In genomic region chr6:5153186-5153585, GRCh38 we compare ENCODE assay signal across 16 cellular contexts.
DNase-seq lines count a peak whose midpoint lies in the region; TF ChIP-seq lines count a peak whose summit lies in the region.
"Had no signal": no experiment of that assay in that cellular context is flagged by ENCODE, and none has a peak within 500 bp of the region (broad histone marks: within the 10 kb centered on the region; RNA-seq: fewer than 3 reads in every experiment).

No MANE protein-coding gene starts in this region.

- peak overlapping the region; percentile 76; the same call in 1 of the 2 replicates for H3K9ac ChIP-seq in GM23248
- H3K9ac ChIP-seq: BLaER1 treated with 17β-estradiol and CSF1 and Interleukin-3, amounts not matched to agents 10 nM and 100 nM had no signal

- no peaks in the 10 kb centered on the region for H3K9me3 ChIP-seq in GM23248 (ENCODE audit: low read depth)
- no peaks in the 10 kb centered on the region for H3K9me3 ChIP-seq in osteoblast (ENCODE audit: low read depth, low read length)
- H3K9me3 ChIP-seq: BLaER1 treated with 17β-estradiol and CSF1 and Interleukin-3, amounts not matched to agents 10 nM and 100 nM; Caco-2 had no signal

- peak overlapping the region; percentile 93 for H3K27ac ChIP-seq in GM23248
- peak overlapping the region; percentile 67; the same call in 1 of the 2 replicates for H3K27ac ChIP-seq in VCaP
- H3K27ac ChIP-seq in osteoblast (ENCODE audit: low read depth, low read length): peak overlapping the region; percentile 93
- H3K27ac ChIP-seq: BLaER1 treated with 17β-estradiol and CSF1 and Interleukin-3, amounts not matched to agents 10 nM and 100 nM; C4-2B had no signal

- H3K79me2 ChIP-seq in GM23248 (ENCODE audit: insufficient read depth): 0 out of 2 replicates have a peak, but pooled peaks cover 4% of the 10 kb centered on the region
- H3K79me2 ChIP-seq in osteoblast (ENCODE audit: insufficient read depth, low read length): no peaks in the 10 kb centered on the region

- no peak for TF ChIP-seq CTCF in VCaP (conservative IDR thresholded peaks at IDR 0.05)
- no peak for TF ChIP-seq CTCF in osteoblast (IDR thresholded peaks at IDR 0.05; ENCODE audit: extremely low read depth, low read depth, low read length)

- H2AFZ ChIP-seq in GM23248 (no peak overlapping the region), osteoblast (ENCODE audit: low read length) (no peak overlapping the region)

- no peaks in the 10 kb centered on the region for H3K27me3 ChIP-seq in GM23248 (replicated peaks; ENCODE audit: insufficient read depth)
- no peaks in the 10 kb centered on the region for H3K27me3 ChIP-seq in osteoblast (ENCODE audit: insufficient read depth, low read length)
- H3K27me3 ChIP-seq: BLaER1 treated with 17β-estradiol and CSF1 and Interleukin-3, amounts not matched to agents 10 nM and 100 nM had no signal

- WGBS in GM23248 (ENCODE audit: low coverage in 1 of 2, low lambda C conversion rate in 2 of 2, missing lambda C conversion rate in 2 of 2), 2 experiments: 98 to 99% methylated on average over 5 of the region's 5 CpGs

- no peak for DNase-seq in GM23248
- DNase-seq in osteoblast (ENCODE audit: insufficient read length, low spot score, missing footprints): no peak
- no peak for DNase-seq in NCI-H1694 treated with DMSO at 0.1 percent for 48 hours (lab: John Stamatoyannopoulos, UW)
- DNase-seq in ACHN: no peak
- DNase-seq: 8988T; AML-193; Caco-2; Calu3; CD4-positive, alpha-beta T cell; CD8-positive, alpha-beta T cell; DMS79 treated with DMSO at 0.1 percent for 48 hours; GF-D8 had no signal

- no peak overlapping the region for H3K4me2 ChIP-seq in GM23248 (ENCODE audit: unreplicated experiment)
- H3K4me2 ChIP-seq in osteoblast (ENCODE audit: insufficient read depth, low read length): no peak overlapping the region

- in situ Hi-C loops in GM23248 (cut with MboI): no loop called here
- in situ Hi-C loops in ACHN (cut with HindIII; ENCODE audit: low pct_ligation_motif_present, low pct_unique_long_range_greater_than_20kb, low sequenced_read_pairs): no loop called here

- H4K20me1 ChIP-seq in GM23248 (ENCODE audit: insufficient read depth) (no peaks in the 10 kb centered on the region), osteoblast (ENCODE audit: insufficient read depth, low read length) (no peaks in the 10 kb centered on the region)

- H3K36me3 ChIP-seq in GM23248 (ENCODE audit: low read depth) (no peaks in the 10 kb centered on the region), osteoblast (ENCODE audit: insufficient read depth, low read length) (no peaks in the 10 kb centered on the region)
- H3K36me3 ChIP-seq: BLaER1 treated with 17β-estradiol and CSF1 and Interleukin-3, amounts not matched to agents 10 nM and 100 nM had no signal

- H3K4me1 ChIP-seq in GM23248 (ENCODE audit: insufficient read depth) (peaks cover 22% of the 10 kb centered on the region), osteoblast (ENCODE audit: insufficient read depth, low read length) (peaks cover 17% of the 10 kb centered on the region)
- H3K4me1 ChIP-seq: Caco-2 had no signal

- peaks cover 21% of the 10 kb centered on the region for H3F3A ChIP-seq in GM23248 (ENCODE audit: insufficient read depth)

- no peaks in the 10 kb centered on the region for H3K9me2 ChIP-seq in GM23248 (ENCODE audit: insufficient read depth)

- no peak overlapping the region for H3K4me3 ChIP-seq in GM23248
- no peak overlapping the region for H3K4me3 ChIP-seq in osteoblast (ENCODE audit: insufficient read depth, low read length)
- H3K4me3 ChIP-seq: BLaER1 treated with 17β-estradiol and CSF1 and Interleukin-3, amounts not matched to agents 10 nM and 100 nM; GM12878 had no signal
